ENCODE assay signal across 17 cellular contexts in genomic region chr1:206926286-206926685, GRCh38. TPM values are rescaled to one million over a fixed set of nuclear protein-coding genes. Genes with fewer than 3 reads are reported as not detected.
"Had no signal": no experiment of that assay in that cellular context is flagged by ENCODE, and none has a peak within 500 bp of the region (broad histone marks: within the 10 kb centered on the region; RNA-seq: fewer than 3 reads in every experiment).

No MANE protein-coding gene starts in this region.

- DNase-seq: activated CD4-positive, alpha-beta T cell treated with anti-CD3 and anti-CD28 coated beads for 1 hour; heart right ventricle; left cardiac atrium; naive thymus-derived CD4-positive, alpha-beta T cell; ovary; sigmoid colon; stimulated activated CD4-positive, alpha-beta T cell treated with anti-CD3 and anti-CD28 coated beads, Interleukin-12 subunit alpha, Interleukin-12 subunit beta, amount 100 ng/mL, for 4 hours; stimulated activated CD4-positive, alpha-beta T cell treated with anti-CD3 and anti-CD28 coated beads, Interleukin-2, amount 100 ng/mL, for 24 hours; T1000; thyroid gland had no signal

- H3K27ac Mint-ChIP-seq: activated T-helper 1 cell treated with anti-CD3 and anti-CD28 coated beads, Interleukin-12 subunit alpha, Interleukin-12 subunit beta, Interleukin-2, Interleukin-4 antibody, amounts not matched to agents 30 ng/mL and 10 ng/mL and 1 ng/mL, durations not matched to agents 14 hours and 24 hours and 36 hours had no signal

- H3K4me3 ChIP-seq: gastroesophageal sphincter, heart right ventricle, ovary, sigmoid colon, thyroid gland had no signal

- H3K27me3 ChIP-seq: gastroesophageal sphincter, heart right ventricle, ovary, sigmoid colon, thyroid gland had no signal

- H3K27ac ChIP-seq: gastroesophageal sphincter, heart right ventricle, ovary, sigmoid colon, thyroid gland, VCaP had no signal

- FAIRE-seq: urothelium cell line had no signal

- H3K4me1 ChIP-seq: gastroesophageal sphincter, sigmoid colon, thyroid gland had no signal

- H3K9me3 Mint-ChIP-seq: activated T-helper 1 cell treated with anti-CD3 and anti-CD28 coated beads, Interleukin-12 subunit alpha, Interleukin-12 subunit beta, Interleukin-2, Interleukin-4 antibody, amounts not matched to agents 30 ng/mL and 10 ng/mL and 1 ng/mL, durations not matched to agents 14 hours and 24 hours and 36 hours; naive thymus-derived CD4-positive, alpha-beta T cell had no signal

- H3K9me3 ChIP-seq: gastroesophageal sphincter, heart right ventricle, ovary, sigmoid colon, thyroid gland had no signal

- H3K27me3 Mint-ChIP-seq: naive thymus-derived CD4-positive, alpha-beta T cell had no signal

- ATAC-seq: gastroesophageal sphincter; heart right ventricle; left cardiac atrium; naive thymus-derived CD4-positive, alpha-beta T cell had no signal

- H3K36me3 ChIP-seq: gastroesophageal sphincter, heart right ventricle, ovary, sigmoid colon, thyroid gland had no signal

- H3K4me3 Mint-ChIP-seq: activated T-helper 1 cell treated with anti-CD3 and anti-CD28 coated beads, Interleukin-12 subunit alpha, Interleukin-12 subunit beta, Interleukin-2, Interleukin-4 antibody, amounts not matched to agents 30 ng/mL and 10 ng/mL and 1 ng/mL, durations not matched to agents 14 hours and 24 hours and 36 hours; naive thymus-derived CD4-positive, alpha-beta T cell had no signal

RNA-seq across cellular contexts. Expression of gene PIGR, which starts 20.0 kb away (rescaled TPM):
- total RNA-seq: activated T-helper 1 cell treated with anti-CD3 and anti-CD28 coated beads, Interleukin-12 subunit alpha, Interleukin-12 subunit beta, Interleukin-2, Interleukin-4 antibody, amounts not matched to agents 30 ng/mL and 10 ng/mL and 1 ng/mL, durations not matched to agents 14 hours and 24 hours and 36 hours; mononuclear cell; naive thymus-derived CD4-positive, alpha-beta T cell had no signal
- polyA plus RNA-seq: naive thymus-derived CD4-positive, alpha-beta T cell had no signal

RNA-seq across cellular contexts. Expression of gene IL24, which starts 29.0 kb away (rescaled TPM):
- total RNA-seq: aorta, gastroesophageal sphincter, heart right ventricle, left cardiac atrium, sigmoid colon, thyroid gland had no signal
- polyA plus RNA-seq: aorta, esophagus had no signal

RNA-seq across cellular contexts. Expression of gene FCAMR, which starts 44.0 kb away (rescaled TPM):
- total RNA-seq: activated T-helper 1 cell treated with anti-CD3 and anti-CD28 coated beads, Interleukin-12 subunit alpha, Interleukin-12 subunit beta, Interleukin-2, Interleukin-4 antibody, amounts not matched to agents 30 ng/mL and 10 ng/mL and 1 ng/mL, durations not matched to agents 14 hours and 24 hours and 36 hours; aorta; heart right ventricle; left cardiac atrium; mononuclear cell; naive thymus-derived CD4-positive, alpha-beta T cell; ovary; sigmoid colon; thyroid gland had no signal
- polyA plus RNA-seq: aorta; heart right ventricle; naive thymus-derived CD4-positive, alpha-beta T cell; ovary had no signal
